ENCODE assay signal across 9 cellular contexts in genomic region chr3:48685293-48685602, GRCh38. TPM values are rescaled to one million over a fixed set of nuclear protein-coding genes. Genes with fewer than 3 reads are reported as not detected.
DNase-seq lines count a peak whose midpoint lies in the region; ATAC-seq, FAIRE-seq and TF ChIP-seq lines count a peak whose summit lies in the region.
"Had no signal": no experiment of that assay in that cellular context is flagged by ENCODE, and none has a peak within 500 bp of the region (broad histone marks: within the 10 kb centered on the region; RNA-seq: fewer than 3 reads in every experiment).

No MANE protein-coding gene starts in this region.

- peaks cover 18% of the 10 kb centered on the region for H3F3A ChIP-seq in SK-N-SH (replicated peaks; ENCODE audit: insufficient read depth)

- H3K4me1 Mint-ChIP-seq in activated naive CD8-positive, alpha-beta T cell (ENCODE audit: low read depth), result peaks cover 24% of the 10 kb centered on the region

- TF ChIP-seq CTCF in SK-N-SH (IDR thresholded peaks at IDR 0.05) (no peak), kidney (IDR thresholded peaks at IDR 0.05; ENCODE audit: borderline replicate concordance, extremely low read depth, insufficient read depth) (no peak), suprapubic skin (IDR thresholded peaks at IDR 0.05) (no peak)

- POLR2A ChIA-PET in SK-N-SH (lab: Yijun Ruan, JAX), result interaction anchor here (0.7 to 1.0 kb wide), 4 partner anchors 21 to 55 kb away, joined by 3 to 5 read pairs (median 4); partner anchors contain the start of genes CELSR3 and IP6K2

- TF ChIP-seq POLR2A in suprapubic skin (IDR thresholded peaks at IDR 0.05), result no peak

- peaks cover 31% of the 10 kb centered on the region for H4K20me1 ChIP-seq in SK-N-SH (ENCODE audit: insufficient read depth)

- TF ChIP-seq RAD21 in SK-N-SH (IDR thresholded peaks at IDR 0.05; ENCODE audit: low read length), result no peak

- peaks cover 30% of the 10 kb centered on the region for H3K79me2 ChIP-seq in SK-N-SH (ENCODE audit: insufficient read depth)

- H3K9me3 Mint-ChIP-seq in activated naive CD8-positive, alpha-beta T cell (ENCODE audit: low read depth), result no peaks in the 10 kb centered on the region

- H2AFZ ChIP-seq in SK-N-SH (ENCODE audit: low read depth), result peak overlapping the region; percentile 84; the same call in 1 of the 2 replicates

- H3K36me3 Mint-ChIP-seq in activated naive CD8-positive, alpha-beta T cell, result peaks cover 4% of the 10 kb centered on the region

- H3K4me1 ChIP-seq in SK-N-SH (ENCODE audit: control insufficient read depth in 1 of 2, insufficient read depth in 2 of 2, low read depth in 1 of 2, low read length in 1 of 2) (peaks cover 20 to 47% of the 10 kb centered on the region in 2 experiments), kidney (ENCODE audit: control insufficient read depth in 1 of 2, insufficient read depth in 1 of 2, low read depth in 1 of 2, low read length in 2 of 2) (peaks cover 13 to 23% of the 10 kb centered on the region in 2 donors), suprapubic skin (peaks cover 38% of the 10 kb centered on the region)

- H3K36me3 ChIP-seq in SK-N-SH (replicated peaks in 1 of 2; ENCODE audit: control insufficient read depth in 1 of 2, insufficient read depth in 2 of 2, low read length in 1 of 2), result peaks cover 18 to 51% of the 10 kb centered on the region in 2 experiments
- H3K36me3 ChIP-seq in kidney (ENCODE audit: control insufficient read depth in 1 of 2, insufficient read depth in 2 of 2, low read length in 2 of 2), result peaks cover 34 to 39% of the 10 kb centered on the region in 2 donors
- H3K36me3 ChIP-seq in suprapubic skin, result peaks cover 55% of the 10 kb centered on the region

- WGBS in SK-N-SH (ENCODE audit: low lambda C conversion rate), result 48% methylated on average over 6 of the region's 13 CpGs
- 7% methylated on average over 13 of the region's 13 CpGs for WGBS in suprapubic skin

- peak overlapping the region; percentile 91 for H3K4me3 Mint-ChIP-seq in activated naive CD8-positive, alpha-beta T cell

- DNase-seq in SK-N-SH, result no peak
- DNase-seq in kidney, result no peak
- no peak for DNase-seq in suprapubic skin (ENCODE audit: low spot score in 2 of 2)
- no peak for DNase-seq in NCI-H2029 treated with DMSO at 0.1 percent for 48 hours (lab: John Stamatoyannopoulos, UW)
- DNase-seq in GM19238 (ENCODE audit: insufficient read length, low spot score), result no peak

- ATAC-seq in SK-N-SH treated with all-trans-retinoic acid at 6 μM for 48 hours (no peak), HG03280 (IDR thresholded peaks at IDR 0.05; ENCODE audit: unreplicated experiment) (no peak)

- no peaks in the 10 kb centered on the region for H3K9me3 ChIP-seq in SK-N-SH
- no peaks in the 10 kb centered on the region for H3K9me3 ChIP-seq in kidney (ENCODE audit: control insufficient read depth in 1 of 2, low read length in 2 of 2)
- no peaks in the 10 kb centered on the region for H3K9me3 ChIP-seq in suprapubic skin

- intact Hi-C loops in kidney (cut with DNase I), result no loop called here

- H3K27me3 Mint-ChIP-seq in activated naive CD8-positive, alpha-beta T cell, result no peaks in the 10 kb centered on the region

- peak overlapping the region in 1 of 2 experiments; percentile 85; a peak in 2 of 4 replicates for H3K27ac ChIP-seq in SK-N-SH (ENCODE audit: low read depth in 2 of 2, low read length in 1 of 2)
- peak overlapping the region; percentile 87 to 88 for H3K27ac ChIP-seq in kidney (ENCODE audit: low read depth in 2 of 2, low read length in 2 of 2)
- H3K27ac ChIP-seq in suprapubic skin, result peak overlapping the region; percentile 89

- CTCF ChIA-PET in SK-N-SH (lab: Yijun Ruan, JAX), result interaction anchor here (0.9 to 2.8 kb wide), 14 partner anchors 10 to 447 kb away, joined by 3 to 20 read pairs (median 4); partner anchors contain the start of genes CELSR3, IP6K2 and SLC26A6

- H3K27me3 ChIP-seq in SK-N-SH (ENCODE audit: insufficient read depth) (no peaks in the 10 kb centered on the region), suprapubic skin (no peaks in the 10 kb centered on the region)

- no peak for FAIRE-seq in kidney (lab: Jason Lieb, UNC)
- FAIRE-seq: A204.1 had no signal

- H3K9ac ChIP-seq in SK-N-SH, result peak overlapping the region; percentile 77
- H3K9ac ChIP-seq in kidney (ENCODE audit: low read length in 2 of 2), result peak overlapping the region; percentile 80 to 88

- peak overlapping the region; percentile 99 for H3K4me2 ChIP-seq in SK-N-SH

- no peaks in the 10 kb centered on the region for H3K9me2 ChIP-seq in SK-N-SH

- peak overlapping the region; percentile 85 to 96 for H3K4me3 ChIP-seq in SK-N-SH (ENCODE audit: low read depth in 2 of 2, low read length in 1 of 2)
- H3K4me3 ChIP-seq in kidney (ENCODE audit: low read length in 2 of 2), result peak overlapping the region; percentile 77 to 86
- peak overlapping the region; percentile 98 for H3K4me3 ChIP-seq in suprapubic skin

- peak overlapping the region; percentile 41 for H3K27ac Mint-ChIP-seq in activated naive CD8-positive, alpha-beta T cell

- TF ChIP-seq EP300 in SK-N-SH (IDR thresholded peaks at IDR 0.05; ENCODE audit: borderline replicate concordance in 1 of 2, low read depth in 1 of 2, low read length in 1 of 2) (no peak), suprapubic skin (IDR thresholded peaks at IDR 0.05) (no peak)

TF ChIP-seq in SK-N-SH, 30 proteins besides CTCF, POLR2A, EP300 and RAD21 (continues in another document):
- TF ChIP-seq MAX (IDR thresholded peaks at IDR 0.05; ENCODE audit: low read depth), result no peak
- TF ChIP-seq CHD2 (IDR thresholded peaks at IDR 0.05; ENCODE audit: low read length, partially characterized antibody), result no peak
- TF ChIP-seq MXI1 (IDR thresholded peaks at IDR 0.05; ENCODE audit: low read depth, low read length), result no peak
- TF ChIP-seq RCOR1 (IDR thresholded peaks at IDR 0.05; ENCODE audit: low read length), result no peak
- no peak for TF ChIP-seq FOXM1 (IDR thresholded peaks at IDR 0.05; ENCODE audit: low read depth)
- no peak for TF ChIP-seq TAF1 (IDR thresholded peaks at IDR 0.05; ENCODE audit: borderline replicate concordance, low read depth, low read length)
- no peak for TF ChIP-seq SMC3 (IDR thresholded peaks at IDR 0.05; ENCODE audit: low read depth, low read length)
- TF ChIP-seq EZH2phosphoT487 (IDR thresholded peaks at IDR 0.05; ENCODE audit: borderline replicate concordance, low read depth), result no peak
- TF ChIP-seq, protein P1, sequence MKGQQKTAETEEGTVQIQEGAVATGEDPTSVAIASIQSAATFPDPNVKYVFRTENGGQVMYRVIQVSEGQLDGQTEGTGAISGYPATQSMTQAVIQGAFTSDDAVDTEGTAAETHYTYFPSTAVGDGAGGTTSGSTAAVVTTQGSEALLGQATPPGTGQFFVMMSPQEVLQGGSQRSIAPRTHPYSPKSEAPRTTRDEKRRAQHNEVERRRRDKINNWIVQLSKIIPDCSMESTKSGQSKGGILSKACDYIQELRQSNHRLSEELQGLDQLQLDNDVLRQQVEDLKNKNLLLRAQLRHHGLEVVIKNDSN (IDR thresholded peaks at IDR 0.05; ENCODE audit: borderline replicate concordance, low read depth), result no peak

TF ChIP-seq in SK-N-SH treated with all-trans-retinoic acid at 6 μM for 48 hours, 23 proteins besides CTCF, POLR2A, EP300 and RAD21 (continues in another document):
- TF ChIP-seq, protein P2, sequence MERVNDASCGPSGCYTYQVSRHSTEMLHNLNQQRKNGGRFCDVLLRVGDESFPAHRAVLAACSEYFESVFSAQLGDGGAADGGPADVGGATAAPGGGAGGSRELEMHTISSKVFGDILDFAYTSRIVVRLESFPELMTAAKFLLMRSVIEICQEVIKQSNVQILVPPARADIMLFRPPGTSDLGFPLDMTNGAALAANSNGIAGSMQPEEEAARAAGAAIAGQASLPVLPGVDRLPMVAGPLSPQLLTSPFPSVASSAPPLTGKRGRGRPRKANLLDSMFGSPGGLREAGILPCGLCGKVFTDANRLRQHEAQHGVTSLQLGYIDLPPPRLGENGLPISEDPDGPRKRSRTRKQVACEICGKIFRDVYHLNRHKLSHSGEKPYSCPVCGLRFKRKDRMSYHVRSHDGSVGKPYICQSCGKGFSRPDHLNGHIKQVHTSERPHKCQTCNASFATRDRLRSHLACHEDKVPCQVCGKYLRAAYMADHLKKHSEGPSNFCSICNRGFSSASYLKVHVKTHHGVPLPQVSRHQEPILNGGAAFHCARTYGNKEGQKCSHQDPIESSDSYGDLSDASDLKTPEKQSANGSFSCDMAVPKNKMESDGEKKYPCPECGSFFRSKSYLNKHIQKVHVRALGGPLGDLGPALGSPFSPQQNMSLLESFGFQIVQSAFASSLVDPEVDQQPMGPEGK (CRISPR knock-in tag; IDR thresholded peaks at IDR 0.05; ENCODE audit: borderline replicate concordance), result no peak
- TF ChIP-seq TOX (CRISPR knock-in tag; IDR thresholded peaks at IDR 0.05; ENCODE audit: borderline replicate concordance), result no peak
- TF ChIP-seq ZNF70 (CRISPR knock-in tag; IDR thresholded peaks at IDR 0.05), result no peak
- TF ChIP-seq ZC3H10 (CRISPR knock-in tag; IDR thresholded peaks at IDR 0.05), result no peak
- TF ChIP-seq ZFP3 (CRISPR knock-in tag; IDR thresholded peaks at IDR 0.05), result no peak
- no peak for TF ChIP-seq ZNF565 (CRISPR knock-in tag; conservative IDR thresholded peaks at IDR 0.05; ENCODE audit: low read depth)
- TF ChIP-seq ISL1 (CRISPR knock-in tag; IDR thresholded peaks at IDR 0.05), result no peak
- no peak for TF ChIP-seq BACH2 (CRISPR knock-in tag; IDR thresholded peaks at IDR 0.05; ENCODE audit: borderline replicate concordance)
- no peak for TF ChIP-seq ESRRG (CRISPR knock-in tag; IDR thresholded peaks at IDR 0.05)

RNA-seq across cellular contexts. Expression of gene NCKIPSD, which starts 0.5 kb away (rescaled TPM):
- 20.4 and 24.9 TPM in 2 replicates for polyA plus RNA-seq in SK-N-SH (2012; rRNA removed)
- 5.7 and 12.2 TPM in 2 replicates for polyA plus RNA-seq in SK-N-SH (2012; cell fraction: cytosol; rRNA removed)
- 50.4 and 56.5 TPM in 2 replicates for polyA plus RNA-seq in SK-N-SH (2012; cell fraction: nucleus; rRNA removed)
- total RNA-seq in kidney, result 31.2 TPM
- 24.0 TPM for polyA plus RNA-seq in kidney (ENCODE audit: insufficient read depth, low read depth, low replicate concordance)
- total RNA-seq in suprapubic skin, result 10 to 100 TPM; 34.8 to 59.2 (median 44.9) TPM

RNA-seq across cellular contexts. Expression of gene CELSR3, which starts 22.6 kb away (rescaled TPM):
- polyA plus RNA-seq in SK-N-SH (2012; rRNA removed) (10.0 and 11.7 TPM in 2 replicates), kidney (ENCODE audit: insufficient read depth, low read depth, low replicate concordance) (0.17 TPM)
- 3.9 and 6.8 TPM in 2 replicates for polyA plus RNA-seq in SK-N-SH (2012; cell fraction: cytosol; rRNA removed)
- 32.5 and 36.5 TPM in 2 replicates for polyA plus RNA-seq in SK-N-SH (2012; cell fraction: nucleus; rRNA removed)
- total RNA-seq in kidney (2.0 TPM), suprapubic skin (1 to 10 TPM; 1.6 to 3.2 (median 2.0) TPM)

RNA-seq across cellular contexts. Expression of gene IP6K2, which starts 31.8 kb away (rescaled TPM):
- polyA plus RNA-seq in SK-N-SH (2012; rRNA removed) (178 and 219 TPM in 2 replicates), kidney (ENCODE audit: insufficient read depth, low read depth, low replicate concordance) (112 TPM)
- polyA plus RNA-seq in SK-N-SH (2012; cell fraction: cytosol; rRNA removed), result 100 and 128 TPM in 2 replicates
- polyA plus RNA-seq in SK-N-SH (2012; cell fraction: nucleus; rRNA removed), result 677 and 702 TPM in 2 replicates
- total RNA-seq in kidney (69.4 TPM), suprapubic skin (100 to 1,000 TPM; 169 to 269 (median 246) TPM)

RNA-seq across cellular contexts. Expression of gene SLC26A6, which starts 50.0 kb away (rescaled TPM):
- 31.9 and 39.6 TPM in 2 replicates for polyA plus RNA-seq in SK-N-SH (2012; rRNA removed)
- polyA plus RNA-seq in SK-N-SH (2012; cell fraction: cytosol; rRNA removed), result 4.0 and 6.8 TPM in 2 replicates
- 246 and 273 TPM in 2 replicates for polyA plus RNA-seq in SK-N-SH (2012; cell fraction: nucleus; rRNA removed)
- total RNA-seq in kidney, result 15.4 TPM
- 20.6 TPM for polyA plus RNA-seq in kidney (ENCODE audit: insufficient read depth, low read depth, low replicate concordance)
- total RNA-seq in suprapubic skin, result 10 to 100 TPM; 14.0 to 29.4 (median 24.1) TPM
